ENCODE assay signal across 1 cellular context in genomic region chr20:33401042-33401921, GRCh38.
TF ChIP-seq lines count a peak whose summit lies in the region.

CDK5RAP1 (minus strand) TSS chr20:33401519; CDS start chr20:33397064, 4,455 bp downstream.

TF ChIP-seq in K562, 482 proteins besides CTCF, POLR2A, EP300 and RAD21 (continued from another document and continues in another):
- TF ChIP-seq TSHZ1 (CRISPR knock-in tag; IDR thresholded peaks at IDR 0.05) = 0 out of 2 replicates have a peak, but pooled peaks have one; percentile 33
- peak; percentile 70 for TF ChIP-seq CHAMP1 (IDR thresholded peaks at IDR 0.05)
- peak; percentile 36; the same call in 1 of the 2 replicates for TF ChIP-seq ETS1 (conservative IDR thresholded peaks at IDR 0.05; ENCODE audit: control insufficient read depth, low read depth, low read length)
- peak; percentile 33 for TF ChIP-seq CBFA2T3 (IDR thresholded peaks at IDR 0.05)
- TF ChIP-seq ZNF121 (CRISPR knock-in tag; conservative IDR thresholded peaks at IDR 0.05) = no peak
- no peak for TF ChIP-seq ZNF347 (CRISPR knock-in tag; IDR thresholded peaks at IDR 0.05; ENCODE audit: low read depth)
- TF ChIP-seq KDM4B (IDR thresholded peaks at IDR 0.05; ENCODE audit: borderline replicate concordance in 2 of 2, low read depth in 1 of 2) = peak; percentile 14 to 98; a peak in 2 of 4 replicates
- peak in 1 of 2 experiments; percentile 38; a peak in 1 of 4 replicates for TF ChIP-seq ZNF639 (CRISPR knock-in tag; conservative IDR thresholded peaks at IDR 0.05 in 1 of 2, IDR thresholded peaks at IDR 0.05 in 1 of 2)
- no peak for TF ChIP-seq RREB1 (CRISPR knock-in tag; IDR thresholded peaks at IDR 0.05)
- peak; percentile 85 for TF ChIP-seq CREB3L1 (IDR thresholded peaks at IDR 0.05; ENCODE audit: borderline replicate concordance, low read depth)
- TF ChIP-seq GATAD2B (IDR thresholded peaks at IDR 0.05; ENCODE audit: borderline replicate concordance) = peak; percentile 83
- peak; percentile 90 for TF ChIP-seq CXXC5 (CRISPR knock-in tag; IDR thresholded peaks at IDR 0.05)
- peak; percentile 94; the same call in 1 of the 2 replicates for TF ChIP-seq ATF6 (CRISPR knock-in tag; IDR thresholded peaks at IDR 0.05)
- TF ChIP-seq ZNF444 (CRISPR knock-in tag; IDR thresholded peaks at IDR 0.05) = no peak
- TF ChIP-seq ZNF324 (CRISPR knock-in tag; IDR thresholded peaks at IDR 0.05) = peak; percentile 26; the same call in 1 of the 2 replicates
- TF ChIP-seq THRA (IDR thresholded peaks at IDR 0.05) = no peak
- TF ChIP-seq ZNF511 (CRISPR knock-in tag; IDR thresholded peaks at IDR 0.05) = peak; percentile 29; the same call in 1 of the 2 replicates
- TF ChIP-seq NFIC (IDR thresholded peaks at IDR 0.05) = peak; percentile 68
- peak; percentile 46; the same call in 1 of the 2 replicates for TF ChIP-seq CREB3 (tag; conservative IDR thresholded peaks at IDR 0.05; ENCODE audit: low read depth)
- peak; percentile 92 for TF ChIP-seq CREM (IDR thresholded peaks at IDR 0.05; ENCODE audit: low read depth)
- peak in 1 of 2 experiments; percentile 98; a peak in 2 of 4 replicates for TF ChIP-seq BCLAF1 (IDR thresholded peaks at IDR 0.05; ENCODE audit: borderline replicate concordance in 1 of 2, control insufficient read depth in 1 of 2, low read depth in 2 of 2, low read length in 1 of 2)
- TF ChIP-seq CBX3 (IDR thresholded peaks at IDR 0.05; ENCODE audit: borderline replicate concordance in 1 of 2, low read length in 2 of 2) = peak in 1 of 2 experiments; percentile 92; a peak in 2 of 3 replicates
- no peak for TF ChIP-seq TCF15 (CRISPR knock-in tag; IDR thresholded peaks at IDR 0.05)
